16 cellular contexts compared by ENCODE assay signal in genomic region chr16:50050802-50051201, GRCh38.
"Had no signal": no experiment of that assay in that cellular context is flagged by ENCODE, and none has a peak within 500 bp of the region (broad histone marks: within the 10 kb centered on the region; RNA-seq: fewer than 3 reads in every experiment).

No MANE protein-coding gene starts in this region.

- H3K4me3 ChIP-seq: ascending aorta, esophagus muscularis mucosa, gastroesophageal sphincter, heart left ventricle, left lung, spleen had no signal

- H3K36me3 ChIP-seq: ascending aorta, esophagus muscularis mucosa, gastroesophageal sphincter, heart left ventricle, left lung, spleen had no signal

- H3K27me3 ChIP-seq: ascending aorta, heart left ventricle, left lung, spleen had no signal

- H3K27ac ChIP-seq: ascending aorta, esophagus muscularis mucosa, gastroesophageal sphincter, heart left ventricle, left lung, spleen had no signal

- H3K4me1 ChIP-seq: ascending aorta, esophagus muscularis mucosa, gastroesophageal sphincter, heart left ventricle, left lung, spleen had no signal

- DNase-seq: activated CD4-positive, alpha-beta T cell treated with anti-CD3 and anti-CD28 coated beads, Interleukin-2, amount 50 U/mL, for 4 hours; activated effector memory CD4-positive, alpha-beta T cell treated with anti-CD3 and anti-CD28 coated beads, Interleukin-2, amount 50 U/mL, for 16 hours; activated naive CD4-positive, alpha-beta T cell treated with anti-CD3 and anti-CD28 coated beads, Interleukin-2, amount 50 U/mL, for 16 hours; activated T-cell treated with anti-CD3 and anti-CD28 coated beads, Interleukin-2, amount 50 U/mL, for 72 hours; cerebellar nuclear complex; effector CD8-positive, alpha-beta T cell; heart left ventricle; left lung; midbrain; posterior cingulate gyrus; spleen; stimulated activated CD8-positive, alpha-beta memory T cell treated with anti-CD3 and anti-CD28 coated beads, Interleukin-4, amount 100 ng/mL, for 48 hours; stimulated activated naive CD4-positive, alpha-beta T cell had no signal

- ATAC-seq: activated T-cell treated with anti-CD3 and anti-CD28 coated beads, Interleukin-2, amount 50 U/mL, for 72 hours; gastroesophageal sphincter; heart left ventricle; left lung had no signal
